20 cellular contexts compared by ENCODE assay signal in the genomic region with DNA sequence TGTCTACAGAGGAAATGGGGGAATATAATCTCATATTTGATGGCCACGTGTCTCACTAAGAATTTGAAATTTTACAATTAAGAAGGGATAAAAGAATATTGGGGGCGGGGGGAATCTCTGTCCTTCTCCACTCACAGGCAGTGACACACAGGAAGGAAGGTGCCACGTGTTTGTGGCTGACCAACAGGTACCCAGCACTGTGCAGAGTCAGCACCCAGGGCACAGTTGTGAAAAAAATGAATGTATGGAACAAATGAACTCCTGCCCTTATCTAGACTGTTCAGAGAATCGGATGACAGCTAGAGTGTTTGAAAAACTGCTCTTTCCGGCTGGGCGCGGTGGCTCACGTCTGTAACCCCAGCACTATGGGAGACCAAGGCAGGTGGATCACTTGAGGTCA.
"Had no signal": no experiment of that assay in that cellular context is flagged by ENCODE, and none has a peak within 500 bp of the region (broad histone marks: within the 10 kb centered on the region; RNA-seq: fewer than 3 reads in every experiment).

No MANE protein-coding gene starts in this region.

- ATAC-seq: activated CD4-positive, CD25-positive, alpha-beta regulatory T cell treated with anti-CD3 and anti-CD28 coated beads, Interleukin-2, amount 50 U/mL, for 24 hours; activated CD8-positive, alpha-beta memory T cell treated with anti-CD3 and anti-CD28 coated beads, Interleukin-2, amount 10 ng/mL, durations not matched to agents 7 days and 5 days; body of pancreas; sciatic nerve; SK-N-SH treated with all-trans-retinoic acid at 6 μM for 48 hours had no signal

- H3K4me3 Mint-ChIP-seq: activated CD8-positive, alpha-beta memory T cell treated with anti-CD3 and anti-CD28 coated beads, Interleukin-2, amount 10 ng/mL, durations not matched to agents 7 days and 5 days; dendritic cell treated with granulocyte-macrophage colony-stimulating factor and Interleukin-4, amounts not matched to agents 40 ng/mL and 50 ng/mL, for 4 days; memory B cell; neural crest cell; T-helper 2 cell treated with Interferon-gamma antibody and Interleukin-4, amounts not matched to agents 5 μg/mL and 100 μg/mL, for 36 hours had no signal

- H3K9me3 ChIP-seq: body of pancreas, suprapubic skin had no signal

- H3K9me3 Mint-ChIP-seq: dendritic cell treated with granulocyte-macrophage colony-stimulating factor and Interleukin-4, amounts not matched to agents 40 ng/mL and 50 ng/mL, for 4 days; neural crest cell; T-helper 2 cell treated with Interferon-gamma antibody and Interleukin-4, amounts not matched to agents 5 μg/mL and 100 μg/mL, for 36 hours had no signal

- H3K36me3 ChIP-seq: cardiac muscle cell, stomach, suprapubic skin, tibial nerve had no signal

- H3K4me1 Mint-ChIP-seq: neural crest cell had no signal

- H3K36me3 Mint-ChIP-seq: activated CD8-positive, alpha-beta memory T cell treated with anti-CD3 and anti-CD28 coated beads, Interleukin-2, amount 10 ng/mL, durations not matched to agents 7 days and 5 days; memory B cell had no signal

- H3K4me3 ChIP-seq: body of pancreas, cardiac muscle cell, smooth muscle cell, stomach, suprapubic skin, tibial nerve had no signal

- DNase-seq: activated CD8-positive, alpha-beta memory T cell treated with anti-CD3 and anti-CD28 coated beads, Interleukin-2, amount 10 ng/mL, durations not matched to agents 7 days and 5 days; activated naive CD8-positive, alpha-beta T cell treated with anti-CD3 and anti-CD28 coated beads, Interleukin-2, amount 10 ng/mL, durations not matched to agents 7 days and 5 days; activated T-cell treated with anti-CD3 and anti-CD28 coated beads for 4 hours; body of pancreas; effector CD4-positive, alpha-beta T cell; foreskin melanocyte; stimulated activated CD4-positive, alpha-beta T cell treated with anti-CD3 and anti-CD28 coated beads, Interleukin-4, amount 100 ng/mL, for 4 hours; stomach had no signal

- H3K27ac Mint-ChIP-seq: activated CD8-positive, alpha-beta memory T cell treated with anti-CD3 and anti-CD28 coated beads, Interleukin-2, amount 10 ng/mL, durations not matched to agents 7 days and 5 days; dendritic cell treated with granulocyte-macrophage colony-stimulating factor and Interleukin-4, amounts not matched to agents 40 ng/mL and 50 ng/mL, for 4 days; memory B cell; T-helper 2 cell treated with Interferon-gamma antibody and Interleukin-4, amounts not matched to agents 5 μg/mL and 100 μg/mL, for 36 hours had no signal

- H3K27me3 ChIP-seq: body of pancreas, cardiac muscle cell, tibial nerve had no signal

- H3K4me1 ChIP-seq: body of pancreas, stomach, suprapubic skin, tibial nerve had no signal

- H3K27me3 Mint-ChIP-seq: activated CD8-positive, alpha-beta memory T cell treated with anti-CD3 and anti-CD28 coated beads, Interleukin-2, amount 10 ng/mL, durations not matched to agents 7 days and 5 days; activated naive CD8-positive, alpha-beta T cell treated with anti-CD3 and anti-CD28 coated beads, Interleukin-2, amount 10 ng/mL, durations not matched to agents 7 days and 5 days; dendritic cell treated with granulocyte-macrophage colony-stimulating factor and Interleukin-4, amounts not matched to agents 40 ng/mL and 50 ng/mL, for 4 days had no signal

- H3K4me2 ChIP-seq: smooth muscle cell had no signal

- H3K27ac ChIP-seq: body of pancreas, cardiac muscle cell, stomach, suprapubic skin, tibial nerve, VCaP had no signal
